ENCODE assay signal across 31 cellular contexts in the genomic region with DNA sequence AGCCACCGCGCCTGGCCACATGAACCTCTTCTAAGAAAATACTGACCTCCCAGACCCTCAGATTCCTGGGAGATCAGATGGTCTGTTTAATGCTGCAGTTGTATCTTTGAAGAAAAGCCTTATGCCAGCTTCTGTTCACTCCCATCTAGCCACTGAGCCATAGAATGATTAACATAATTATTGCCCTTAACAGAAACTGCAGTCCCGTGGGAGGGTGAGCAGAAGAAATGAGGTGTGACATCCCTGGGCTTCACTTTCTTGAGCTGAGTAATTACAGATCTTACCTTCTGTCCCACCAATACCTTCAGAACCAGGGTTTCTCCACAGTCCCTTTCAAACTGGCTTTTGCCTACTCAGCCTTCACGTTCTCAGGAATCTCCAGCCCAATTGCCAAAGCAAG. TPM values are rescaled to one million over a fixed set of nuclear protein-coding genes. Genes with fewer than 3 reads are reported as not detected.
DNase-seq lines count a peak whose midpoint lies in the region; ATAC-seq and TF ChIP-seq lines count a peak whose summit lies in the region.
"Had no signal": no experiment of that assay in that cellular context is flagged by ENCODE, and none has a peak within 500 bp of the region (broad histone marks: within the 10 kb centered on the region; RNA-seq: fewer than 3 reads in every experiment).

No MANE protein-coding gene starts in this region.

- no peak overlapping the region for H3K4me2 ChIP-seq in neuronal stem cell (ENCODE audit: insufficient read depth, low read length, poor library complexity, severe bottlenecking)
- H3K4me2 ChIP-seq: A549 had no signal

- H3K9me3 Mint-ChIP-seq in activated naive CD8-positive, alpha-beta T cell treated with anti-CD3 and anti-CD28 coated beads, Interleukin-2, amount 10 ng/mL, durations not matched to agents 7 days and 5 days: no peaks in the 10 kb centered on the region
- no peaks in the 10 kb centered on the region for H3K9me3 Mint-ChIP-seq in activated naive CD8-positive, alpha-beta T cell treated with anti-CD3 and anti-CD28 coated beads for 36 hours
- H3K9me3 Mint-ChIP-seq: activated naive CD4-positive, alpha-beta T cell treated with anti-CD3 and anti-CD28 coated beads, Interleukin-2, amount 10 ng/mL, durations not matched to agents 7 days and 5 days; naive thymus-derived CD4-positive, alpha-beta T cell had no signal

- H2BK5ac ChIP-seq in neuronal stem cell (ENCODE audit: low read length): no peak overlapping the region

- H4K8ac ChIP-seq in neuronal stem cell (ENCODE audit: low read depth, low read length): no peak overlapping the region

- no peaks in the 10 kb centered on the region for H3K79me1 ChIP-seq in neuronal stem cell (ENCODE audit: low read depth, low read length)

- no peak for TF ChIP-seq CTCF in coronary artery (IDR thresholded peaks at IDR 0.05)
- no peak for TF ChIP-seq CTCF in breast epithelium (IDR thresholded peaks at IDR 0.05)

- no peak overlapping the region for H2BK12ac ChIP-seq in neuronal stem cell (ENCODE audit: low read length)

- ATAC-seq in activated naive CD8-positive, alpha-beta T cell treated with anti-CD3 and anti-CD28 coated beads, Interleukin-2, amount 10 ng/mL, durations not matched to agents 7 days and 5 days (ENCODE audit: low read depth): no peak
- ATAC-seq in HG03108 (IDR thresholded peaks at IDR 0.05; ENCODE audit: unreplicated experiment): peak; percentile 43
- ATAC-seq in HG03280 (IDR thresholded peaks at IDR 0.05; ENCODE audit: unreplicated experiment): no peak
- ATAC-seq: A549; left cardiac atrium; naive thymus-derived CD4-positive, alpha-beta T cell; Panc1; right cardiac atrium had no signal

- WGBS in neuronal stem cell (ENCODE audit: extremely low coverage in 2 of 2, insufficient read length in 2 of 2, insufficient replicate concordance in 1 of 2), 2 donors: no CpG with 5 or more reads among the region's 4 CpGs

- H3K14ac ChIP-seq in neuronal stem cell (ENCODE audit: low read length): no peak overlapping the region

- no peak overlapping the region for H3K9ac ChIP-seq in neuronal stem cell (ENCODE audit: low read depth, low read length, poor library complexity)

- H3K4me3 Mint-ChIP-seq in activated naive CD8-positive, alpha-beta T cell treated with anti-CD3 and anti-CD28 coated beads, Interleukin-2, amount 10 ng/mL, durations not matched to agents 7 days and 5 days: no peak overlapping the region
- no peak overlapping the region for H3K4me3 Mint-ChIP-seq in activated naive CD8-positive, alpha-beta T cell treated with anti-CD3 and anti-CD28 coated beads for 36 hours
- H3K4me3 Mint-ChIP-seq: activated naive CD4-positive, alpha-beta T cell treated with anti-CD3 and anti-CD28 coated beads, Interleukin-2, amount 10 ng/mL, durations not matched to agents 7 days and 5 days; naive thymus-derived CD4-positive, alpha-beta T cell had no signal

- no peak overlapping the region for H4K91ac ChIP-seq in neuronal stem cell (ENCODE audit: low read depth, low read length, poor library complexity)

- peak overlapping the region; percentile 34 for H3K27ac Mint-ChIP-seq in activated naive CD8-positive, alpha-beta T cell treated with anti-CD3 and anti-CD28 coated beads, Interleukin-2, amount 10 ng/mL, durations not matched to agents 7 days and 5 days
- no peak overlapping the region for H3K27ac Mint-ChIP-seq in activated naive CD8-positive, alpha-beta T cell treated with anti-CD3 and anti-CD28 coated beads for 36 hours
- H3K27ac Mint-ChIP-seq: activated naive CD4-positive, alpha-beta T cell treated with anti-CD3 and anti-CD28 coated beads, Interleukin-2, amount 10 ng/mL, durations not matched to agents 7 days and 5 days had no signal

- no peak overlapping the region for H3K23ac ChIP-seq in neuronal stem cell (ENCODE audit: low read depth, low read length, poor library complexity)

- H2AK5ac ChIP-seq in neuronal stem cell (ENCODE audit: low read depth, low read length): no peak overlapping the region

- no peak overlapping the region for H3K4me3 ChIP-seq in coronary artery
- H3K4me3 ChIP-seq in breast epithelium: no peak overlapping the region
- H3K4me3 ChIP-seq in neuronal stem cell (ENCODE audit: low read length in 2 of 2): no peak overlapping the region
- H3K4me3 ChIP-seq: A549, SJCRH30, stomach, tibial nerve had no signal

- peaks cover 15% of the 10 kb centered on the region for H3K4me1 Mint-ChIP-seq in activated naive CD8-positive, alpha-beta T cell treated with anti-CD3 and anti-CD28 coated beads, Interleukin-2, amount 10 ng/mL, durations not matched to agents 7 days and 5 days
- peaks cover 28% of the 10 kb centered on the region for H3K4me1 Mint-ChIP-seq in activated naive CD8-positive, alpha-beta T cell treated with anti-CD3 and anti-CD28 coated beads for 36 hours

- H2AFZ ChIP-seq in neuronal stem cell (ENCODE audit: low read length): no peak overlapping the region

- no peaks in the 10 kb centered on the region for H3K27me3 ChIP-seq in breast epithelium
- H3K27me3 ChIP-seq in neuronal stem cell (ENCODE audit: control insufficient read depth in 3 of 3, insufficient read depth in 3 of 3, low read depth in 1 of 3, low read length in 3 of 3): no peaks in the 10 kb centered on the region
- H3K27me3 ChIP-seq: BE2C, SJCRH30, stomach, tibial nerve had no signal

- no peaks in the 10 kb centered on the region for H3K4me1 ChIP-seq in breast epithelium
- peaks cover 0 to 5% of the 10 kb centered on the region in 2 donors for H3K4me1 ChIP-seq in neuronal stem cell (ENCODE audit: control insufficient read depth in 2 of 2, insufficient read depth in 1 of 2, low read depth in 1 of 2, low read length in 2 of 2)
- H3K4me1 ChIP-seq: A549, BE2C, SJCRH30, stomach, tibial nerve had no signal

- H2BK15ac ChIP-seq in neuronal stem cell (ENCODE audit: low read length): no peak overlapping the region

- no peak overlapping the region for H2BK120ac ChIP-seq in neuronal stem cell (ENCODE audit: low read depth, low read length)

- DNase-seq in activated naive CD8-positive, alpha-beta T cell treated with anti-CD3 and anti-CD28 coated beads, Interleukin-2, amount 10 ng/mL, durations not matched to agents 7 days and 5 days: no peak
- DNase-seq in activated naive CD8-positive, alpha-beta T cell treated with anti-CD3 and anti-CD28 coated beads for 36 hours: no peak
- DNase-seq in coronary artery (ENCODE audit: low spot score): peak; percentile 54
- DNase-seq in breast epithelium (ENCODE audit: low spot score in 2 of 2): no peak
- no peak for DNase-seq in neuronal stem cell (ENCODE audit: low spot score)
- DNase-seq in NCI-H187 treated with DMSO at 0.1 percent for 48 hours (lab: John Stamatoyannopoulos, UW): no peak
- DNase-seq: activated CD4-positive, alpha-beta T cell treated with anti-CD3 and anti-CD28 coated beads for 4 hours; activated naive CD4-positive, alpha-beta T cell treated with anti-CD3 and anti-CD28 coated beads, Interleukin-2, amount 10 ng/mL, durations not matched to agents 7 days and 5 days; anterior cingulate cortex; BE2C; caudate nucleus; dermis blood vessel endothelial cell; glutamatergic neuron; GOT3; Kasumi-1; left cardiac atrium; naive thymus-derived CD4-positive, alpha-beta T cell; NCI-H1694 treated with DMSO at 0.1 percent for 48 hours; NCI-H446; NK-92 treated with Interleukin-12 subunit alpha and Interleukin-12 subunit beta, amount 100 ng/mL, for 24 hours; right cardiac atrium; SJCRH30; stimulated activated CD4-positive, alpha-beta T cell treated with anti-CD3 and anti-CD28 coated beads, Interleukin-12 subunit alpha, Interleukin-12 subunit beta, amount 100 ng/mL, for 4 hours; stomach had no signal

- POLR2A ChIA-PET in activated naive CD8-positive, alpha-beta T cell treated with anti-CD3 and anti-CD28 coated beads, Interleukin-2, amount 10 ng/mL, durations not matched to agents 7 days and 5 days (lab: Charles Lee): no interaction called here

- intact Hi-C loops in breast epithelium (cut with DNase I; ENCODE audit: low total_unique reads): no loop called here

- H3K27ac ChIP-seq in coronary artery (no peak overlapping the region), breast epithelium (no peak overlapping the region), neuronal stem cell (replicated peaks; ENCODE audit: low read length) (no peak overlapping the region)
- H3K27ac ChIP-seq: A549, SJCRH30, stomach, tibial nerve had no signal

- H3K36me3 ChIP-seq in breast epithelium (no peaks in the 10 kb centered on the region), neuronal stem cell (replicated peaks in 1 of 2; ENCODE audit: control insufficient read depth in 2 of 2, insufficient read depth in 2 of 2, low read length in 2 of 2) (peaks cover 4 to 15% of the 10 kb centered on the region in 2 donors)
- H3K36me3 ChIP-seq: BE2C, SJCRH30 had no signal

- no peaks in the 10 kb centered on the region for H3K9me3 ChIP-seq in breast epithelium
- H3K9me3 ChIP-seq in neuronal stem cell (replicated peaks in 1 of 2; ENCODE audit: control insufficient read depth in 2 of 2, insufficient read depth in 1 of 2, low read depth in 1 of 2, low read length in 2 of 2): no peaks in the 10 kb centered on the region
- H3K9me3 ChIP-seq: A549, BE2C, SJCRH30, stomach, tibial nerve had no signal

- no peak overlapping the region for H3K4ac ChIP-seq in neuronal stem cell (ENCODE audit: low read length)

- H3K18ac ChIP-seq in neuronal stem cell (ENCODE audit: low read length): no peak overlapping the region

- H3K36me3 Mint-ChIP-seq in activated naive CD8-positive, alpha-beta T cell treated with anti-CD3 and anti-CD28 coated beads, Interleukin-2, amount 10 ng/mL, durations not matched to agents 7 days and 5 days: peaks cover 7% of the 10 kb centered on the region
- peaks cover 9% of the 10 kb centered on the region for H3K36me3 Mint-ChIP-seq in activated naive CD8-positive, alpha-beta T cell treated with anti-CD3 and anti-CD28 coated beads for 36 hours

- H3K27me3 Mint-ChIP-seq in activated naive CD8-positive, alpha-beta T cell treated with anti-CD3 and anti-CD28 coated beads, Interleukin-2, amount 10 ng/mL, durations not matched to agents 7 days and 5 days: no peaks in the 10 kb centered on the region
- H3K27me3 Mint-ChIP-seq in activated naive CD8-positive, alpha-beta T cell treated with anti-CD3 and anti-CD28 coated beads for 36 hours: no peaks in the 10 kb centered on the region
- H3K27me3 Mint-ChIP-seq: activated naive CD4-positive, alpha-beta T cell treated with anti-CD3 and anti-CD28 coated beads, Interleukin-2, amount 10 ng/mL, durations not matched to agents 7 days and 5 days; naive thymus-derived CD4-positive, alpha-beta T cell had no signal

- no peak for TF ChIP-seq POLR2A in breast epithelium (IDR thresholded peaks at IDR 0.05)

RNA-seq across cellular contexts. Expression of a gene that starts 10.9 kb away (rescaled TPM):
- under 1 TPM; 0.20 to 0.25 TPM for total RNA-seq in activated naive CD8-positive, alpha-beta T cell treated with anti-CD3 and anti-CD28 coated beads, Interleukin-2, amount 10 ng/mL, durations not matched to agents 7 days and 5 days
- total RNA-seq in activated naive CD8-positive, alpha-beta T cell treated with anti-CD3 and anti-CD28 coated beads for 36 hours: not detected
- total RNA-seq in breast epithelium: under 1 TPM in 2 of 3 donors, not detected in 1; 0.33 to 0.59 TPM
- polyA plus RNA-seq in neuronal stem cell (2013, experiment 1 of 2): not detected
- polyA plus RNA-seq in neuronal stem cell (2013, experiment 2 of 2): 0.03 TPM
- total RNA-seq: endothelial cell of umbilical vein, osteocyte, SJCRH30 had no signal
- polyA plus RNA-seq: naive thymus-derived CD4-positive, alpha-beta T cell; stomach had no signal

RNA-seq across cellular contexts. Expression of a gene that starts 36.5 kb away (rescaled TPM):
- 10 to 100 TPM; 45.4 to 45.9 TPM for total RNA-seq in activated naive CD8-positive, alpha-beta T cell treated with anti-CD3 and anti-CD28 coated beads, Interleukin-2, amount 10 ng/mL, durations not matched to agents 7 days and 5 days
- 10 to 100 TPM; 48.4 to 50.1 TPM for total RNA-seq in activated naive CD8-positive, alpha-beta T cell treated with anti-CD3 and anti-CD28 coated beads for 36 hours
- total RNA-seq in breast epithelium: 10 to 100 TPM; 31.5 to 45.2 (median 35.1) TPM
- polyA plus RNA-seq in neuronal stem cell (2013, experiment 1 of 2): 55.7 TPM
- polyA plus RNA-seq in neuronal stem cell (2013, experiment 2 of 2): 54.9 TPM

RNA-seq across cellular contexts. Expression of a gene that starts 36.8 kb away (rescaled TPM):
- 10 to 100 TPM; 44.3 to 44.9 TPM for total RNA-seq in activated naive CD8-positive, alpha-beta T cell treated with anti-CD3 and anti-CD28 coated beads, Interleukin-2, amount 10 ng/mL, durations not matched to agents 7 days and 5 days
- total RNA-seq in activated naive CD8-positive, alpha-beta T cell treated with anti-CD3 and anti-CD28 coated beads for 36 hours: 100 to 1,000 TPM; 156 to 158 TPM
- total RNA-seq in breast epithelium: 10 to 100 TPM; 41.9 to 60.0 (median 46.5) TPM
- polyA plus RNA-seq in neuronal stem cell (2013, experiment 1 of 2): 82.2 TPM
- 82.6 TPM for polyA plus RNA-seq in neuronal stem cell (2013, experiment 2 of 2)
